In the genomic region with DNA sequence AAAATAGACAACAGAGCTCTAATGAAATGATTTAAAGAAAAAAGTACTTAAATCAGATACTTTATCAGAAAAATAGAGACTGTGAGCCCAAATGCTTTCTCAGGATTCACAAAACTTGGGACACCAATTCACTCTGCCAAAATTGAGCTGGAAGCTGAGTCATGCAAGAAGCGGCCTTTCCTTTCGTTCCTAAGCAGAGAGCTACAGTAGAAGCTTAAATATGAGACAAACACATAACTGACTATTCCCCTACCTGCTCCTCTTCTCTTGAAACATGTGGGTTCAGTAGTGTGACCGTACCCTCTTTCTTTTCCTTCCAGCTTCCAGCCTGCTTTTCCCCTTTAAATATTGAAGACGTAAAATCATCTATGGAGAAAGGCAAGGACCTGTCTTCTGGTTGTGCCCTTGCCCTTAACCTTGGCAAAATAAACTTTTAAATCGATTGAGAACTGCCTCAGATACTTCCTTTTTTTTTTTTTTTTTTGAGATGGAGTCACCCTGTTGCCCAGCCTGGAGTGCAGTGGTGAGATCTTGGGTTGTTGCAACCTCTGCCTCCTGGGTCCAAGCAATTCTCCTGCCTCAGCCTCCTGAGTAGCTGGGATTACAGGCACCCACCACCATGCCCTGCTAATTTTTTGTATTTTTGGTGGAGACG, we compare ENCODE assay signal across 1 cellular context.
TF ChIP-seq lines count a peak whose summit lies in the region.

No MANE protein-coding gene starts in this region.

TF ChIP-seq in K562, 482 proteins besides CTCF, POLR2A, EP300 and RAD21 (continues in another document):
- TF ChIP-seq BRD4 (IDR thresholded peaks at IDR 0.05) = no peak
- no peak for TF ChIP-seq POLR2G (IDR thresholded peaks at IDR 0.05; ENCODE audit: low read depth, low read length)
- TF ChIP-seq HMG20A (CRISPR knock-in tag; conservative IDR thresholded peaks at IDR 0.05) = no peak
- TF ChIP-seq SNIP1 (IDR thresholded peaks at IDR 0.05; ENCODE audit: low read depth) = no peak
- TF ChIP-seq NFE2 (IDR thresholded peaks at IDR 0.05; ENCODE audit: low read depth) = peak; percentile 91
- TF ChIP-seq RCOR1 (IDR thresholded peaks at IDR 0.05; ENCODE audit: borderline replicate concordance in 1 of 2, low read depth in 2 of 2, low read length in 2 of 2) = no peak
- no peak for TF ChIP-seq NR2C2 (CRISPR knock-in tag; IDR thresholded peaks at IDR 0.05)
- TF ChIP-seq NR2C2 (tag; IDR thresholded peaks at IDR 0.05) = no peak
- TF ChIP-seq, protein P1, sequence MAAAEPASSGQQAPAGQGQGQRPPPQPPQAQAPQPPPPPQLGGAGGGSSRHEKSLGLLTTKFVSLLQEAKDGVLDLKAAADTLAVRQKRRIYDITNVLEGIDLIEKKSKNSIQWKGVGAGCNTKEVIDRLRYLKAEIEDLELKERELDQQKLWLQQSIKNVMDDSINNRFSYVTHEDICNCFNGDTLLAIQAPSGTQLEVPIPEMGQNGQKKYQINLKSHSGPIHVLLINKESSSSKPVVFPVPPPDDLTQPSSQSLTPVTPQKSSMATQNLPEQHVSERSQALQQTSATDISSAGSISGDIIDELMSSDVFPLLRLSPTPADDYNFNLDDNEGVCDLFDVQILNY (CRISPR knock-in tag; IDR thresholded peaks at IDR 0.05) = no peak
- TF ChIP-seq GTF2F1 (IDR thresholded peaks at IDR 0.05; ENCODE audit: low read depth, low read length) = no peak
- no peak for TF ChIP-seq CC2D1A (IDR thresholded peaks at IDR 0.05)
- TF ChIP-seq SIN3A (IDR thresholded peaks at IDR 0.05; ENCODE audit: borderline replicate concordance in 2 of 2, control insufficient read depth in 1 of 2, low read depth in 2 of 2, low read length in 2 of 2) = no peak
- TF ChIP-seq GTF2A2 (tag; IDR thresholded peaks at IDR 0.05) = no peak
- no peak for TF ChIP-seq ETV5 (CRISPR knock-in tag; IDR thresholded peaks at IDR 0.05; ENCODE audit: low read depth)
- TF ChIP-seq, protein P2, sequence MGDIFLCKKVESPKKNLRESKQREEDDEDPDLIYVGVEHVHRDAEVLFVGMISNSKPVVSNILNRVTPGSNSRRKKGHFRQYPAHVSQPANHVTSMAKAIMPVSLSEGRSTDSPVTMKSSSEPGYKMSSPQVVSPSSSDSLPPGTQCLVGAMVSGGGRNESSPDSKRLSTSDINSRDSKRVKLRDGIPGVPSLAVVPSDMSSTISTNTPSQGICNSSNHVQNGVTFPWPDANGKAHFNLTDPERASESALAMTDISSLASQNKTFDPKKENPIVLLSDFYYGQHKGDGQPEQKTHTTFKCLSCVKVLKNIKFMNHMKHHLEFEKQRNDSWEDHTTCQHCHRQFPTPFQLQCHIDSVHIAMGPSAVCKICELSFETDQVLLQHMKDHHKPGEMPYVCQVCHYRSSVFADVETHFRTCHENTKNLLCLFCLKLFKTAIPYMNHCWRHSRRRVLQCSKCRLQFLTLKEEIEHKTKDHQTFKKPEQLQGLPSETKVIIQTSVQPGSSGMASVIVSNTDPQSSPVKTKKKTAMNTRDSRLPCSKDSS (IDR thresholded peaks at IDR 0.05; ENCODE audit: low read depth, partially characterized antibody) = no peak
- no peak for TF ChIP-seq TEAD4 (IDR thresholded peaks at IDR 0.05; ENCODE audit: low read length)
- no peak for TF ChIP-seq TEAD4 (CRISPR knock-in tag; IDR thresholded peaks at IDR 0.05; ENCODE audit: borderline replicate concordance)
- TF ChIP-seq ZNF778 (CRISPR knock-in tag; IDR thresholded peaks at IDR 0.05) = no peak
- no peak for TF ChIP-seq ZNF408 (CRISPR knock-in tag; IDR thresholded peaks at IDR 0.05; ENCODE audit: low read depth)
- no peak for TF ChIP-seq KLF1 (tag; IDR thresholded peaks at IDR 0.05)
- TF ChIP-seq NR4A1 (CRISPR knock-in tag; IDR thresholded peaks at IDR 0.05) = no peak
- no peak for TF ChIP-seq NR4A1 (tag; IDR thresholded peaks at IDR 0.05)
- no peak for TF ChIP-seq SIRT6 (IDR thresholded peaks at IDR 0.05; ENCODE audit: low read depth, low read length)
- TF ChIP-seq, protein P3, sequence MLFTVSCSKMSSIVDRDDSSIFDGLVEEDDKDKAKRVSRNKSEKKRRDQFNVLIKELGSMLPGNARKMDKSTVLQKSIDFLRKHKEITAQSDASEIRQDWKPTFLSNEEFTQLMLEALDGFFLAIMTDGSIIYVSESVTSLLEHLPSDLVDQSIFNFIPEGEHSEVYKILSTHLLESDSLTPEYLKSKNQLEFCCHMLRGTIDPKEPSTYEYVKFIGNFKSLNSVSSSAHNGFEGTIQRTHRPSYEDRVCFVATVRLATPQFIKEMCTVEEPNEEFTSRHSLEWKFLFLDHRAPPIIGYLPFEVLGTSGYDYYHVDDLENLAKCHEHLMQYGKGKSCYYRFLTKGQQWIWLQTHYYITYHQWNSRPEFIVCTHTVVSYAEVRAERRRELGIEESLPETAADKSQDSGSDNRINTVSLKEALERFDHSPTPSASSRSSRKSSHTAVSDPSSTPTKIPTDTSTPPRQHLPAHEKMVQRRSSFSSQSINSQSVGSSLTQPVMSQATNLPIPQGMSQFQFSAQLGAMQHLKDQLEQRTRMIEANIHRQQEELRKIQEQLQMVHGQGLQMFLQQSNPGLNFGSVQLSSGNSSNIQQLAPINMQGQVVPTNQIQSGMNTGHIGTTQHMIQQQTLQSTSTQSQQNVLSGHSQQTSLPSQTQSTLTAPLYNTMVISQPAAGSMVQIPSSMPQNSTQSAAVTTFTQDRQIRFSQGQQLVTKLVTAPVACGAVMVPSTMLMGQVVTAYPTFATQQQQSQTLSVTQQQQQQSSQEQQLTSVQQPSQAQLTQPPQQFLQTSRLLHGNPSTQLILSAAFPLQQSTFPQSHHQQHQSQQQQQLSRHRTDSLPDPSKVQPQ (CRISPR knock-in tag; IDR thresholded peaks at IDR 0.05; ENCODE audit: borderline replicate concordance) = no peak
- TF ChIP-seq, protein P4, sequence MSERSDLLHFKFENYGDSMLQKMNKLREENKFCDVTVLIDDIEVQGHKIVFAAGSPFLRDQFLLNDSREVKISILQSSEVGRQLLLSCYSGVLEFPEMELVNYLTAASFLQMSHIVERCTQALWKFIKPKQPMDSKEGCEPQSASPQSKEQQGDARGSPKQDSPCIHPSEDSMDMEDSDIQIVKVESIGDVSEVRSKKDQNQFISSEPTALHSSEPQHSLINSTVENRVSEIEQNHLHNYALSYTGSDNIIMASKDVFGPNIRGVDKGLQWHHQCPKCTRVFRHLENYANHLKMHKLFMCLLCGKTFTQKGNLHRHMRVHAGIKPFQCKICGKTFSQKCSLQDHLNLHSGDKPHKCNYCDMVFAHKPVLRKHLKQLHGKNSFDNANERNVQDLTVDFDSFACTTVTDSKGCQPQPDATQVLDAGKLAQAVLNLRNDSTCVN (CRISPR knock-in tag; IDR thresholded peaks at IDR 0.05) = no peak
- peak; percentile 32 for TF ChIP-seq DPF2 (IDR thresholded peaks at IDR 0.05)
- TF ChIP-seq, protein P5, sequence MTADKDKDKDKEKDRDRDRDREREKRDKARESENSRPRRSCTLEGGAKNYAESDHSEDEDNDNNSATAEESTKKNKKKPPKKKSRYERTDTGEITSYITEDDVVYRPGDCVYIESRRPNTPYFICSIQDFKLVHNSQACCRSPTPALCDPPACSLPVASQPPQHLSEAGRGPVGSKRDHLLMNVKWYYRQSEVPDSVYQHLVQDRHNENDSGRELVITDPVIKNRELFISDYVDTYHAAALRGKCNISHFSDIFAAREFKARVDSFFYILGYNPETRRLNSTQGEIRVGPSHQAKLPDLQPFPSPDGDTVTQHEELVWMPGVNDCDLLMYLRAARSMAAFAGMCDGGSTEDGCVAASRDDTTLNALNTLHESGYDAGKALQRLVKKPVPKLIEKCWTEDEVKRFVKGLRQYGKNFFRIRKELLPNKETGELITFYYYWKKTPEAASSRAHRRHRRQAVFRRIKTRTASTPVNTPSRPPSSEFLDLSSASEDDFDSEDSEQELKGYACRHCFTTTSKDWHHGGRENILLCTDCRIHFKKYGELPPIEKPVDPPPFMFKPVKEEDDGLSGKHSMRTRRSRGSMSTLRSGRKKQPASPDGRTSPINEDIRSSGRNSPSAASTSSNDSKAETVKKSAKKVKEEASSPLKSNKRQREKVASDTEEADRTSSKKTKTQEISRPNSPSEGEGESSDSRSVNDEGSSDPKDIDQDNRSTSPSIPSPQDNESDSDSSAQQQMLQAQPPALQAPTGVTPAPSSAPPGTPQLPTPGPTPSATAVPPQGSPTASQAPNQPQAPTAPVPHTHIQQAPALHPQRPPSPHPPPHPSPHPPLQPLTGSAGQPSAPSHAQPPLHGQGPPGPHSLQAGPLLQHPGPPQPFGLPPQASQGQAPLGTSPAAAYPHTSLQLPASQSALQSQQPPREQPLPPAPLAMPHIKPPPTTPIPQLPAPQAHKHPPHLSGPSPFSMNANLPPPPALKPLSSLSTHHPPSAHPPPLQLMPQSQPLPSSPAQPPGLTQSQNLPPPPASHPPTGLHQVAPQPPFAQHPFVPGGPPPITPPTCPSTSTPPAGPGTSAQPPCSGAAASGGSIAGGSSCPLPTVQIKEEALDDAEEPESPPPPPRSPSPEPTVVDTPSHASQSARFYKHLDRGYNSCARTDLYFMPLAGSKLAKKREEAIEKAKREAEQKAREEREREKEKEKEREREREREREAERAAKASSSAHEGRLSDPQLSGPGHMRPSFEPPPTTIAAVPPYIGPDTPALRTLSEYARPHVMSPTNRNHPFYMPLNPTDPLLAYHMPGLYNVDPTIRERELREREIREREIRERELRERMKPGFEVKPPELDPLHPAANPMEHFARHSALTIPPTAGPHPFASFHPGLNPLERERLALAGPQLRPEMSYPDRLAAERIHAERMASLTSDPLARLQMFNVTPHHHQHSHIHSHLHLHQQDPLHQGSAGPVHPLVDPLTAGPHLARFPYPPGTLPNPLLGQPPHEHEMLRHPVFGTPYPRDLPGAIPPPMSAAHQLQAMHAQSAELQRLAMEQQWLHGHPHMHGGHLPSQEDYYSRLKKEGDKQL (CRISPR knock-in tag; IDR thresholded peaks at IDR 0.05; ENCODE audit: borderline replicate concordance) = no peak
- TF ChIP-seq SRF (CRISPR knock-in tag; IDR thresholded peaks at IDR 0.05) = no peak
- TF ChIP-seq XRCC5 (IDR thresholded peaks at IDR 0.05; ENCODE audit: low read depth, low read length) = no peak
- TF ChIP-seq MAFK (IDR thresholded peaks at IDR 0.05; ENCODE audit: low read length) = peak; percentile 70; the same call in 1 of the 2 replicates
- no peak for TF ChIP-seq ZNF707 (CRISPR knock-in tag; conservative IDR thresholded peaks at IDR 0.05)
- no peak for TF ChIP-seq SNRNP70 (optimal IDR thresholded peaks at IDR 0.05; ENCODE audit: low read depth, low read length)
- no peak for TF ChIP-seq ADNP (tag; IDR thresholded peaks at IDR 0.05)
- no peak for TF ChIP-seq ZNF551 (CRISPR knock-in tag; IDR thresholded peaks at IDR 0.05)
- TF ChIP-seq, protein P6, sequence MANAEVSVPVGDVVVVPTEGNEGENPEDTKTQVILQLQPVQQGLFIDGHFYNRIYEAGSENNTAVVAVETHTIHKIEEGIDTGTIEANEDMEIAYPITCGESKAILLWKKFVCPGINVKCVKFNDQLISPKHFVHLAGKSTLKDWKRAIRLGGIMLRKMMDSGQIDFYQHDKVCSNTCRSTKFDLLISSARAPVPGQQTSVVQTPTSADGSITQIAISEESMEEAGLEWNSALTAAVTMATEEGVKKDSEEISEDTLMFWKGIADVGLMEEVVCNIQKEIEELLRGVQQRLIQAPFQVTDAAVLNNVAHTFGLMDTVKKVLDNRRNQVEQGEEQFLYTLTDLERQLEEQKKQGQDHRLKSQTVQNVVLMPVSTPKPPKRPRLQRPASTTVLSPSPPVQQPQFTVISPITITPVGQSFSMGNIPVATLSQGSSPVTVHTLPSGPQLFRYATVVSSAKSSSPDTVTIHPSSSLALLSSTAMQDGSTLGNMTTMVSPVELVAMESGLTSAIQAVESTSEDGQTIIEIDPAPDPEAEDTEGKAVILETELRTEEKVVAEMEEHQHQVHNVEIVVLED (CRISPR knock-in tag; IDR thresholded peaks at IDR 0.05) = no peak
- TF ChIP-seq ZNF282 (CRISPR knock-in tag; IDR thresholded peaks at IDR 0.05) = no peak
- no peak for TF ChIP-seq ASH1L (IDR thresholded peaks at IDR 0.05; ENCODE audit: borderline replicate concordance, low read depth, partially characterized antibody)
- no peak for TF ChIP-seq PTTG1 (tag; IDR thresholded peaks at IDR 0.05; ENCODE audit: low read depth)
- TF ChIP-seq MECOM (CRISPR knock-in tag; IDR thresholded peaks at IDR 0.05) = no peak
- TF ChIP-seq, protein P7, sequence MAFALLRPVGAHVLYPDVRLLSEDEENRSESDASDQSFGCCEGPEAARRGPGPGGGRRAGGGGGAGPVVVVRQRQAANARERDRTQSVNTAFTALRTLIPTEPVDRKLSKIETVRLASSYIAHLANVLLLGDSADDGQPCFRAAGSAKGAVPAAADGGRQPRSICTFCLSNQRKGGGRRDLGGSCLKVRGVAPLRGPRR (CRISPR knock-in tag; IDR thresholded peaks at IDR 0.05) = no peak
